Comparison of ENCODE assay signal across 30 cellular contexts in genomic region chr1:53752281-53752680, GRCh38. TPM values are rescaled to one million over a fixed set of nuclear protein-coding genes. Genes with fewer than 3 reads are reported as not detected.
"Had no signal": no experiment of that assay in that cellular context is flagged by ENCODE, and none has a peak within 500 bp of the region (broad histone marks: within the 10 kb centered on the region; RNA-seq: fewer than 3 reads in every experiment).

No MANE protein-coding gene starts in this region.

- H3K36me3 ChIP-seq: neutrophil, ovary, right lobe of liver, sigmoid colon, stomach, thoracic aorta, thyroid gland, tibial nerve, upper lobe of left lung, vagina had no signal

- H3K9ac ChIP-seq: parathyroid adenoma had no signal

- ATAC-seq: natural killer cell treated with Interleukin-12 subunit alpha and Interleukin-12 subunit beta and Interleukin-15 and Interleukin-18, amount 100 ng/mL, for 72 hours; psoas muscle; right cardiac atrium; right lobe of liver; stimulated activated effector memory CD8-positive, alpha-beta T cell treated with anti-CD3 and anti-CD28 coated beads, Interleukin-12 subunit alpha, Interleukin-12 subunit beta, amount 100 ng/mL, for 72 hours; stimulated activated naive B cell treated with anti-CD40 and anti-IgM and Interleukin-4, amounts not matched to agents 10 μg/mL and 1 μg/mL and 100 μg/mL, for 72 hours had no signal

- H3K9me3 Mint-ChIP-seq: natural killer cell treated with Interleukin-12 subunit alpha and Interleukin-12 subunit beta and Interleukin-15 and Interleukin-18, amount 100 ng/mL, for 72 hours; nephron progenitor cell; neural crest cell; stimulated activated effector memory CD8-positive, alpha-beta T cell treated with anti-CD3 and anti-CD28 coated beads, Interleukin-12 subunit alpha, Interleukin-12 subunit beta, amount 100 ng/mL, for 72 hours; stimulated activated naive B cell treated with anti-CD40 and anti-IgM and Interleukin-4, amounts not matched to agents 10 μg/mL and 1 μg/mL and 100 μg/mL, for 72 hours; stimulated activated naive CD8-positive, alpha-beta T cell treated with anti-CD3 and anti-CD28 coated beads, Interleukin-15, Interleukin-2, amounts not matched to agents 100 ng/mL and 50 ng/mL, for 24 hours had no signal

- H3K4me1 ChIP-seq: parathyroid adenoma, psoas muscle, right lobe of liver, sigmoid colon, stomach, thyroid gland, tibial nerve, upper lobe of left lung, vagina had no signal

- H3K27ac Mint-ChIP-seq: natural killer cell treated with Interleukin-12 subunit alpha and Interleukin-12 subunit beta and Interleukin-15 and Interleukin-18, amount 100 ng/mL, for 72 hours; nephron progenitor cell; progenitor cell of endocrine pancreas; stimulated activated effector memory CD8-positive, alpha-beta T cell treated with anti-CD3 and anti-CD28 coated beads, Interleukin-12 subunit alpha, Interleukin-12 subunit beta, amount 100 ng/mL, for 72 hours; stimulated activated naive B cell treated with anti-CD40 and anti-IgM and Interleukin-4, amounts not matched to agents 10 μg/mL and 1 μg/mL and 100 μg/mL, for 72 hours; stimulated activated naive CD8-positive, alpha-beta T cell treated with anti-CD3 and anti-CD28 coated beads, Interleukin-15, Interleukin-2, amounts not matched to agents 100 ng/mL and 50 ng/mL, for 24 hours had no signal

- H3K27me3 Mint-ChIP-seq: stimulated activated naive CD8-positive, alpha-beta T cell treated with anti-CD3 and anti-CD28 coated beads, Interleukin-15, Interleukin-2, amounts not matched to agents 100 ng/mL and 50 ng/mL, for 24 hours had no signal

- H3K27me3 ChIP-seq: ovary, right lobe of liver, sigmoid colon, stomach, thyroid gland, tibial nerve, upper lobe of left lung, vagina had no signal

- H3K4me3 ChIP-seq: ovary, psoas muscle, right lobe of liver, sigmoid colon, stomach, thoracic aorta, thyroid gland, tibial nerve, upper lobe of left lung, vagina had no signal

- H3K27ac ChIP-seq: neutrophil, ovary, parathyroid adenoma, psoas muscle, right lobe of liver, sigmoid colon, stomach, thoracic aorta, thyroid gland, tibial nerve, upper lobe of left lung, vagina had no signal

- H3K36me3 Mint-ChIP-seq: natural killer cell treated with Interleukin-12 subunit alpha and Interleukin-12 subunit beta and Interleukin-15 and Interleukin-18, amount 100 ng/mL, for 72 hours; stimulated activated effector memory CD8-positive, alpha-beta T cell treated with anti-CD3 and anti-CD28 coated beads, Interleukin-12 subunit alpha, Interleukin-12 subunit beta, amount 100 ng/mL, for 72 hours had no signal

- H3K4me3 Mint-ChIP-seq: natural killer cell treated with Interleukin-12 subunit alpha and Interleukin-12 subunit beta and Interleukin-15 and Interleukin-18, amount 100 ng/mL, for 72 hours; nephron progenitor cell; neural crest cell; stimulated activated effector memory CD8-positive, alpha-beta T cell treated with anti-CD3 and anti-CD28 coated beads, Interleukin-12 subunit alpha, Interleukin-12 subunit beta, amount 100 ng/mL, for 72 hours; stimulated activated naive B cell treated with anti-CD40 and anti-IgM and Interleukin-4, amounts not matched to agents 10 μg/mL and 1 μg/mL and 100 μg/mL, for 72 hours; stimulated activated naive CD8-positive, alpha-beta T cell treated with anti-CD3 and anti-CD28 coated beads, Interleukin-15, Interleukin-2, amounts not matched to agents 100 ng/mL and 50 ng/mL, for 24 hours had no signal

- H2AFZ ChIP-seq: parathyroid adenoma had no signal

- DNase-seq: nephron progenitor cell; nucleus accumbens; ovary; psoas muscle; right cardiac atrium; right lobe of liver; sigmoid colon; small intestine; stimulated activated CD4-positive, alpha-beta T cell treated with anti-CD3 and anti-CD28 coated beads, Interleukin-15, amount 100 ng/mL, for 24 hours; stimulated activated CD4-positive, alpha-beta T cell treated with anti-CD3 and anti-CD28 coated beads, Interleukin-2, amount 100 ng/mL, for 24 hours; stimulated activated CD4-positive, alpha-beta T cell treated with anti-CD3 and anti-CD28 coated beads, Interleukin-2, amount 100 ng/mL, for 48 hours; stimulated activated CD4-positive, alpha-beta T cell treated with anti-CD3 and anti-CD28 coated beads, Interleukin-4, amount 100 ng/mL, for 24 hours; stimulated activated naive B cell treated with anti-CD40 and anti-IgM and Interleukin-4, amounts not matched to agents 10 μg/mL and 1 μg/mL and 100 μg/mL, for 72 hours; stimulated activated naive CD4-positive, alpha-beta T cell treated with Interleukin-2 at 50 U/mL for 16 hours; stomach; thyroid gland; trophoblast cell; upper lobe of left lung had no signal

- H3K4me1 Mint-ChIP-seq: nephron progenitor cell; neural crest cell; stimulated activated naive B cell treated with anti-CD40 and anti-IgM and Interleukin-4, amounts not matched to agents 10 μg/mL and 1 μg/mL and 100 μg/mL, for 72 hours had no signal

- H3K9me3 ChIP-seq: neutrophil, ovary, psoas muscle, right lobe of liver, sigmoid colon, stomach, thoracic aorta, thyroid gland, tibial nerve, upper lobe of left lung, vagina had no signal

RNA-seq across cellular contexts. Expression of gene GLIS1, which starts 13.3 kb away (rescaled TPM):
- total RNA-seq: natural killer cell treated with Interleukin-12 subunit alpha and Interleukin-12 subunit beta and Interleukin-15 and Interleukin-18, amount 100 ng/mL, for 72 hours; neural crest cell; progenitor cell of endocrine pancreas; right lobe of liver; skeletal muscle tissue; temporal lobe had no signal
